8 cellular contexts compared by ENCODE assay signal in the genomic region with DNA sequence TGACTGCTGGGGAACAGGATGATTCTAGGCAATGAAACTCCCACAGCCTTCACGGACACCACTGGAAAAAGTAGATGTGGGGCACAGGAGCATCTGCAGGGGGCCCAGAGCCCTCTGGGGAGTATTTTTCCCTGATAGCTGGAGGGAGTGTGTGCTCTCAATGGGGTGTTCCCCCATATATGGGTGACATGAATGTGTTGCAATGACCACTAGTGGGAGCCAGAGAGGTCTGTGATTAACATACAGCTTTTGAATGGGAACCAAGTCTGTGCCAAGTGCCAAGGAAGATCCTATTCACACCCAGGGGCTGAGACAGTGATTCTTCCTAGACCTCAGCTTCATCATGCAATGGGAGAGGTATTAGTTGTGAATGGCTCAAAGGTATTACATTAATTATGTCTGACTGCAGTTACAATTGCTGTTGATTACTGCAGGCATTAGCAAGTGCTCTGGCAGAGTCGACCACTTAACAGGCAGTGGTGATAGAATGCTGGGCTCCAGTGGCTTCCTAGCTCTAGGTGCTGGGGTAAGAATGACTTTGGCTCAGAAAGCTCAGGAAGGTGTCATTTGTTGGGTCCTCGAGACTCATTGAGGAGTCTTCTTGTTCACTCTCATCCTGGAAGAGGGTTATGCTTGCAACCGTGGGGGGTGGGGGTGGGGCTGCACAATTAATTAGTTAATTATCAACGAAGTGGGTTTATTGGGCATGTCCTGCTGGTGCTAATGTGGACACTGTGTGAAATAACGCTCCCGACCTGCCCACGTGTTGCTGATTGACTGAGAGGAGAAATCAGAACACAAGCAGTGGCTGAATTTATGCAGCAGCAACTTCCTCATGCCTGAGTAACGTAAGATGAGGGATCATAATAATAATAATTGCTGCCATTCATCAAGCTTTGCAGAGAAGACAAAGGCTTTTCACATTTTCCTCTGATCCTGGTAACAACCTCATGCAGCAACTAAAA.
DNase-seq lines count a peak whose midpoint lies in the region; ATAC-seq and TF ChIP-seq lines count a peak whose summit lies in the region.

No MANE protein-coding gene starts in this region.

- H3K9me3 Mint-ChIP-seq in CD4-positive, alpha-beta memory T cell: no peaks in the 10 kb centered on the region

- ATAC-seq in GM19025 (IDR thresholded peaks at IDR 0.05; ENCODE audit: low read depth, unreplicated experiment): peak; percentile 55
- ATAC-seq in RWPE2 (ENCODE audit: low read depth): peak; percentile 81
- peak; percentile 72 for ATAC-seq in body of pancreas
- ATAC-seq in GM18861 (IDR thresholded peaks at IDR 0.05; ENCODE audit: unreplicated experiment): no peak

- TF ChIP-seq RAD21 in Ishikawa (IDR thresholded peaks at IDR 0.05; ENCODE audit: low read depth): peak; percentile 55

- WGBS in body of pancreas, 2 donors: 21 to 37% methylated on average over 9 of the region's 9 CpGs
- WGBS in spleen, 5 donors: 59 to 70% (median 64%) methylated on average over 9 of the region's 9 CpGs

- peaks cover 10 to 13% of the 10 kb centered on the region in 2 donors for H3K27me3 Mint-ChIP-seq in CD4-positive, alpha-beta memory T cell

- no peak overlapping the region for H3K27ac ChIP-seq in CD4-positive, alpha-beta memory T cell (ENCODE audit: low read depth, low read length)
- no peak overlapping the region for H3K27ac ChIP-seq in RWPE2 (ENCODE audit: poor library complexity, severe bottlenecking)
- peak overlapping the region in 3 of 4 donors; percentile 3 to 75 (median 25) for H3K27ac ChIP-seq in body of pancreas
- no peak overlapping the region for H3K27ac ChIP-seq in spleen

- no peaks in the 10 kb centered on the region for H3K36me3 ChIP-seq in CD4-positive, alpha-beta memory T cell (ENCODE audit: insufficient read depth, low read length)
- no peaks in the 10 kb centered on the region for H3K36me3 ChIP-seq in RWPE2 (ENCODE audit: low read depth)
- no peaks in the 10 kb centered on the region for H3K36me3 ChIP-seq in body of pancreas (replicated peaks in 1 of 2; ENCODE audit: insufficient read depth in 1 of 2, low read depth in 2 of 2)
- no peaks in the 10 kb centered on the region for H3K36me3 ChIP-seq in spleen

- H3K9me3 ChIP-seq in CD4-positive, alpha-beta memory T cell (ENCODE audit: control insufficient read depth in 1 of 2, low read length in 2 of 2): no peaks in the 10 kb centered on the region
- H3K9me3 ChIP-seq in RWPE2 (ENCODE audit: severe bottlenecking) (no peaks in the 10 kb centered on the region), body of pancreas (no peaks in the 10 kb centered on the region), spleen (no peaks in the 10 kb centered on the region)

- H3K27ac Mint-ChIP-seq in CD4-positive, alpha-beta memory T cell: no peak overlapping the region

- DNase-seq in CD4-positive, alpha-beta memory T cell: peak in 4 of 5 donors; percentile 26 to 44 (median 36)
- DNase-seq in RWPE2 (ENCODE audit: low spot score): no peak
- DNase-seq in body of pancreas: peak; percentile 65 to 85 (median 76)
- DNase-seq in iPS-NIHi7 (ENCODE audit: extremely low spot score): peak; percentile 76
- no peak for DNase-seq in spleen

- H3K4me1 Mint-ChIP-seq in CD4-positive, alpha-beta memory T cell: peaks cover 4 to 17% (median 7%) of the 10 kb centered on the region in 4 donors

- no peaks in the 10 kb centered on the region for H3K27me3 ChIP-seq in CD4-positive, alpha-beta memory T cell (ENCODE audit: insufficient read depth, low read length)
- H3K27me3 ChIP-seq in RWPE2 (ENCODE audit: insufficient read depth, poor library complexity, severe bottlenecking) (no peaks in the 10 kb centered on the region), body of pancreas (no peaks in the 10 kb centered on the region), spleen (replicated peaks in 1 of 7) (peaks cover 0 to 15% (median 0%) of the 10 kb centered on the region in 7 donors)

- TF ChIP-seq CTCF in RWPE2 (IDR thresholded peaks at IDR 0.05; ENCODE audit: poor library complexity, severe bottlenecking): peak; percentile 82
- peak; percentile 55 to 81 (median 70) for TF ChIP-seq CTCF in body of pancreas (IDR thresholded peaks at IDR 0.05)
- peak; percentile 14 to 78 (median 59) for TF ChIP-seq CTCF in spleen (IDR thresholded peaks at IDR 0.05 in 8 of 11, conservative IDR thresholded peaks at IDR 0.05 in 3 of 11)

- no peak for TF ChIP-seq POLR2A in body of pancreas (IDR thresholded peaks at IDR 0.05)
- TF ChIP-seq POLR2A in spleen (IDR thresholded peaks at IDR 0.05): no peak

- peaks cover 4% of the 10 kb centered on the region for H3K4me1 ChIP-seq in CD4-positive, alpha-beta memory T cell (ENCODE audit: insufficient read depth, low read length)
- no peaks in the 10 kb centered on the region for H3K4me1 ChIP-seq in RWPE2 (ENCODE audit: insufficient read depth, poor library complexity, severe bottlenecking)
- H3K4me1 ChIP-seq in body of pancreas: peaks cover 32% of the 10 kb centered on the region
- peaks cover 0 to 8% (median 2%) of the 10 kb centered on the region in 6 donors for H3K4me1 ChIP-seq in spleen

- TF ChIP-seq EP300 in Ishikawa (IDR thresholded peaks at IDR 0.05; ENCODE audit: borderline replicate concordance): no peak

- intact Hi-C loops in CD4-positive, alpha-beta memory T cell (cut with micrococcal nuclease): loop anchor here (2.0 to 5.0 kb wide), 3 partner anchors 351 to 763 kb away; no protein-coding TSS in a partner anchor
- intact Hi-C loops in body of pancreas (cut with DNase I) (loop anchor here (10.0 kb wide), 1 partner anchor 535 kb away; no protein-coding TSS in a partner anchor), spleen (cut with DNase I; ENCODE audit: low total_unique reads) (no loop called here)

- no peak overlapping the region for H3K4me3 Mint-ChIP-seq in CD4-positive, alpha-beta memory T cell

- CTCF ChIA-PET in CD4-positive, alpha-beta memory T cell (lab: Charles Lee; ENCODE audit: partially characterized antibody): interaction anchor here (0.6 to 4.4 kb wide), 17 partner anchors 8 to 532 kb away, joined by 3 to 21 read pairs (median 4); no protein-coding TSS in a partner anchor

- no peak overlapping the region for H3K4me3 ChIP-seq in CD4-positive, alpha-beta memory T cell (ENCODE audit: low read length in 2 of 2)
- H3K4me3 ChIP-seq in RWPE2 (ENCODE audit: severe bottlenecking) (no peak overlapping the region), body of pancreas (no peak overlapping the region), spleen (no peak overlapping the region)

- no peaks in the 10 kb centered on the region for H3K36me3 Mint-ChIP-seq in CD4-positive, alpha-beta memory T cell

- POLR2A ChIA-PET in CD4-positive, alpha-beta memory T cell (lab: Charles Lee; ENCODE audit: partially characterized antibody): interaction anchor here (0.5 kb wide), 1 partner anchor 23 kb away, joined by 3 read pairs; no protein-coding TSS in a partner anchor

TF ChIP-seq in Ishikawa, 13 proteins besides CTCF, POLR2A, EP300 and RAD21:
- TF ChIP-seq TEAD4 (IDR thresholded peaks at IDR 0.05): no peak
- no peak for TF ChIP-seq NFIC (IDR thresholded peaks at IDR 0.05)
- no peak for TF ChIP-seq TCF12 (IDR thresholded peaks at IDR 0.05; ENCODE audit: low read depth)
- TF ChIP-seq YY1 (IDR thresholded peaks at IDR 0.05; ENCODE audit: low read depth): no peak
- TF ChIP-seq FOXM1 (IDR thresholded peaks at IDR 0.05; ENCODE audit: borderline replicate concordance, low read depth): no peak
- TF ChIP-seq, protein P1, sequence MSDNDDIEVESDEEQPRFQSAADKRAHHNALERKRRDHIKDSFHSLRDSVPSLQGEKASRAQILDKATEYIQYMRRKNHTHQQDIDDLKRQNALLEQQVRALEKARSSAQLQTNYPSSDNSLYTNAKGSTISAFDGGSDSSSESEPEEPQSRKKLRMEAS (IDR thresholded peaks at IDR 0.05): no peak
- TF ChIP-seq ZBTB7A (IDR thresholded peaks at IDR 0.05; ENCODE audit: low read depth): no peak
- TF ChIP-seq CEBPB (IDR thresholded peaks at IDR 0.05): no peak
- no peak for TF ChIP-seq EGR1 (IDR thresholded peaks at IDR 0.05)
- TF ChIP-seq, protein P2, sequence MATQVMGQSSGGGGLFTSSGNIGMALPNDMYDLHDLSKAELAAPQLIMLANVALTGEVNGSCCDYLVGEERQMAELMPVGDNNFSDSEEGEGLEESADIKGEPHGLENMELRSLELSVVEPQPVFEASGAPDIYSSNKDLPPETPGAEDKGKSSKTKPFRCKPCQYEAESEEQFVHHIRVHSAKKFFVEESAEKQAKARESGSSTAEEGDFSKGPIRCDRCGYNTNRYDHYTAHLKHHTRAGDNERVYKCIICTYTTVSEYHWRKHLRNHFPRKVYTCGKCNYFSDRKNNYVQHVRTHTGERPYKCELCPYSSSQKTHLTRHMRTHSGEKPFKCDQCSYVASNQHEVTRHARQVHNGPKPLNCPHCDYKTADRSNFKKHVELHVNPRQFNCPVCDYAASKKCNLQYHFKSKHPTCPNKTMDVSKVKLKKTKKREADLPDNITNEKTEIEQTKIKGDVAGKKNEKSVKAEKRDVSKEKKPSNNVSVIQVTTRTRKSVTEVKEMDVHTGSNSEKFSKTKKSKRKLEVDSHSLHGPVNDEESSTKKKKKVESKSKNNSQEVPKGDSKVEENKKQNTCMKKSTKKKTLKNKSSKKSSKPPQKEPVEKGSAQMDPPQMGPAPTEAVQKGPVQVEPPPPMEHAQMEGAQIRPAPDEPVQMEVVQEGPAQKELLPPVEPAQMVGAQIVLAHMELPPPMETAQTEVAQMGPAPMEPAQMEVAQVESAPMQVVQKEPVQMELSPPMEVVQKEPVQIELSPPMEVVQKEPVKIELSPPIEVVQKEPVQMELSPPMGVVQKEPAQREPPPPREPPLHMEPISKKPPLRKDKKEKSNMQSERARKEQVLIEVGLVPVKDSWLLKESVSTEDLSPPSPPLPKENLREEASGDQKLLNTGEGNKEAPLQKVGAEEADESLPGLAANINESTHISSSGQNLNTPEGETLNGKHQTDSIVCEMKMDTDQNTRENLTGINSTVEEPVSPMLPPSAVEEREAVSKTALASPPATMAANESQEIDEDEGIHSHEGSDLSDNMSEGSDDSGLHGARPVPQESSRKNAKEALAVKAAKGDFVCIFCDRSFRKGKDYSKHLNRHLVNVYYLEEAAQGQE (IDR thresholded peaks at IDR 0.05; ENCODE audit: low read depth): no peak
- TF ChIP-seq TAF1 (IDR thresholded peaks at IDR 0.05; ENCODE audit: low read depth): no peak
- no peak for TF ChIP-seq CREB1 (IDR thresholded peaks at IDR 0.05; ENCODE audit: low read depth)
- TF ChIP-seq, protein P3, sequence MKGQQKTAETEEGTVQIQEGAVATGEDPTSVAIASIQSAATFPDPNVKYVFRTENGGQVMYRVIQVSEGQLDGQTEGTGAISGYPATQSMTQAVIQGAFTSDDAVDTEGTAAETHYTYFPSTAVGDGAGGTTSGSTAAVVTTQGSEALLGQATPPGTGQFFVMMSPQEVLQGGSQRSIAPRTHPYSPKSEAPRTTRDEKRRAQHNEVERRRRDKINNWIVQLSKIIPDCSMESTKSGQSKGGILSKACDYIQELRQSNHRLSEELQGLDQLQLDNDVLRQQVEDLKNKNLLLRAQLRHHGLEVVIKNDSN (IDR thresholded peaks at IDR 0.05): no peak

Comparison
In these comparisons a context has a peak if more than half of its experiments do, and no peak if none do; other contexts are left out.
1. DNase-seq: peak in CD4-positive, alpha-beta memory T cell (4 of 5), body of pancreas (4 of 4) and iPS-NIHi7 (single experiment); none in RWPE2 (single experiment) and spleen (single experiment).
2. H3K27ac ChIP-seq: peak in body of pancreas (3 of 4); none in CD4-positive, alpha-beta memory T cell (single experiment), RWPE2 (single experiment) and spleen (0 of 8).
3. Peak in every context shown above with its lines, with median percentiles within 50 percentile points of each other: CTCF ChIP-seq.